21 cellular contexts compared by ENCODE assay signal in the genomic region with DNA sequence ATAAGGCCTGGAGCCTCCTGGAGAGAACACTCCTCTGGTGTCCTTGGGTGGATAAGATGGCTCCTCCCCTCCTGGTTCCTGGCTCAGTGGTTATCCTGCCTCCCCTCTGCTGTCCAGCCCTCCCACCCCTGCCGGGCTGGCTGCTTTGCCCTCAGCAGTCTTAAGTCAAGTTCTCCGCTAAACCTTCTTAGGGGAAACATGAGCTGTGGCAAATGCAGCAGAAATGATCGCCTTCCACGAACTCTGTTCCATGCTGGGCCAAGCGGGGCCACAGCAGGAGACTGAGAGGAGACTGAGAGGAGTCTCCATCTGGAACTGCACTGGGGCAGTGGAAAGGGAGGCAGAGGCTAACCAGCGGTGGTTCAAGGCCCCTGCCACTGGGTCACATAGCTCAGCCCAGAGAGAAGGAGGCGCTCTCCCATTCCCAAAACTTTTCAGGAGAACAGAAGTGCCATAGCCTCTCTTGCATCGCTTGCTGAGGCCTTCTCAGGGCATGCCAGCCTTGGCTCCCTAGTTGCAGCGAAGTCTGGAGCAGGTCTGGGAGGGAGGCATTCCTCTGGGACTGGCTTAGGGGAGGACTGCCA. TPM values are rescaled to one million over a fixed set of nuclear protein-coding genes. Genes with fewer than 3 reads are reported as not detected.
DNase-seq lines count a peak whose midpoint lies in the region; ATAC-seq, FAIRE-seq and TF ChIP-seq lines count a peak whose summit lies in the region.
"Had no signal": no experiment of that assay in that cellular context is flagged by ENCODE, and none has a peak within 500 bp of the region (broad histone marks: within the 10 kb centered on the region; RNA-seq: fewer than 3 reads in every experiment).

No MANE protein-coding gene starts in this region.

- H3K4me1 Mint-ChIP-seq in WTC11: peaks cover 32% of the 10 kb centered on the region
- peaks cover 13% of the 10 kb centered on the region for H3K4me1 Mint-ChIP-seq in activated CD8-positive, alpha-beta memory T cell treated with anti-CD3 and anti-CD28 coated beads, Interleukin-2, amount 10 ng/mL, durations not matched to agents 7 days and 5 days

- CTCF ChIA-PET in WTC11 (lab: Charles Lee): interaction anchor here (0.8 to 10.1 kb wide), 6 partner anchors 19 to 86 kb away, joined by 3 to 293 read pairs (median 74); partner anchors contain the start of genes IGFBP4 and TOP2A
- CTCF ChIA-PET in activated CD8-positive, alpha-beta memory T cell treated with anti-CD3 and anti-CD28 coated beads, Interleukin-2, amount 10 ng/mL, durations not matched to agents 7 days and 5 days (lab: Charles Lee): interaction anchor here (0.6 to 2.1 kb wide), 4 partner anchors 21 to 85 kb away, joined by 3 to 18 read pairs (median 4); no protein-coding TSS in a partner anchor

- H3K36me3 ChIP-seq in esophagus squamous epithelium: peaks cover 0 to 31% (median 0%) of the 10 kb centered on the region in 3 donors
- no peaks in the 10 kb centered on the region for H3K36me3 ChIP-seq in rectal smooth muscle tissue (ENCODE audit: control insufficient read depth, insufficient read depth, low read length)
- H3K36me3 ChIP-seq: BE2C, neutrophil had no signal

- peaks cover 6% of the 10 kb centered on the region for H3K27me3 Mint-ChIP-seq in WTC11 (ENCODE audit: low read depth)
- peaks cover 9% of the 10 kb centered on the region for H3K27me3 Mint-ChIP-seq in activated CD8-positive, alpha-beta memory T cell treated with anti-CD3 and anti-CD28 coated beads, Interleukin-2, amount 10 ng/mL, durations not matched to agents 7 days and 5 days

- H3K36me3 Mint-ChIP-seq in WTC11: peaks cover 20% of the 10 kb centered on the region
- peaks cover 4% of the 10 kb centered on the region for H3K36me3 Mint-ChIP-seq in activated CD8-positive, alpha-beta memory T cell treated with anti-CD3 and anti-CD28 coated beads, Interleukin-2, amount 10 ng/mL, durations not matched to agents 7 days and 5 days
- H3K36me3 Mint-ChIP-seq: memory B cell had no signal

- no CpG with 5 or more reads among the region's 9 CpGs for whole genome bisulfite sequencing in esophagus squamous epithelium, 2 donors

- TF ChIP-seq POLR2A in esophagus squamous epithelium (IDR thresholded peaks at IDR 0.05) (no peak), GM12892 (IDR thresholded peaks at IDR 0.05; ENCODE audit: low read depth, low read length) (no peak)

- FAIRE-seq in GM12892 (lab: Jason Lieb, UNC): no peak
- FAIRE-seq: astrocyte had no signal

- H3K4me3 Mint-ChIP-seq in WTC11: no peak overlapping the region
- no peak overlapping the region for H3K4me3 Mint-ChIP-seq in activated CD8-positive, alpha-beta memory T cell treated with anti-CD3 and anti-CD28 coated beads, Interleukin-2, amount 10 ng/mL, durations not matched to agents 7 days and 5 days
- H3K4me3 Mint-ChIP-seq: dendritic cell treated with granulocyte-macrophage colony-stimulating factor and Interleukin-4, amounts not matched to agents 40 ng/mL and 50 ng/mL, for 4 days; memory B cell had no signal

- peaks cover 15% of the 10 kb centered on the region for H3K9me3 Mint-ChIP-seq in WTC11
- no peaks in the 10 kb centered on the region for H3K9me3 Mint-ChIP-seq in activated CD8-positive, alpha-beta memory T cell treated with anti-CD3 and anti-CD28 coated beads, Interleukin-2, amount 10 ng/mL, durations not matched to agents 7 days and 5 days (ENCODE audit: low read depth)
- H3K9me3 Mint-ChIP-seq: dendritic cell treated with granulocyte-macrophage colony-stimulating factor and Interleukin-4, amounts not matched to agents 40 ng/mL and 50 ng/mL, for 4 days; memory B cell had no signal

- ATAC-seq in WTC11: no peak
- no peak for ATAC-seq in activated CD8-positive, alpha-beta memory T cell treated with anti-CD3 and anti-CD28 coated beads, Interleukin-2, amount 10 ng/mL, durations not matched to agents 7 days and 5 days

- DNase-seq in NCI-H69 (lab: John Stamatoyannopoulos, UW) (peak; percentile 24), WTC11 (ENCODE audit: low spot score) (no peak), esophagus squamous epithelium (lab: John Stamatoyannopoulos, UW) (no peak), COLO668 (lab: John Stamatoyannopoulos, UW; ENCODE audit: unreplicated experiment) (no peak), GM12892 (ENCODE audit: insufficient read length) (no peak), NCI-H1930 (lab: John Stamatoyannopoulos, UW) (no peak)
- DNase-seq in activated CD8-positive, alpha-beta memory T cell treated with anti-CD3 and anti-CD28 coated beads, Interleukin-2, amount 10 ng/mL, durations not matched to agents 7 days and 5 days: no peak
- DNase-seq: activated gamma-delta T cell treated with Interleukin-2 at 50 U/mL for 16 hours; BE2C; DMS153; HCEC 1CT; head of caudate nucleus; NCI-H774; stimulated activated CD4-positive, alpha-beta T cell treated with anti-CD3 and anti-CD28 coated beads, Interleukin-4, amount 100 ng/mL, for 1 hour had no signal

- H3K4me1 ChIP-seq in esophagus squamous epithelium (peaks cover 6 to 66% (median 24%) of the 10 kb centered on the region in 3 donors), rectal smooth muscle tissue (ENCODE audit: control insufficient read depth, insufficient read depth, low read length) (peaks cover 36% of the 10 kb centered on the region)

- no peaks in the 10 kb centered on the region for H3K9me3 ChIP-seq in esophagus squamous epithelium
- H3K9me3 ChIP-seq: BE2C, neutrophil had no signal

- no peak for TF ChIP-seq CTCF in WTC11 (IDR thresholded peaks at IDR 0.05)
- no peak for TF ChIP-seq CTCF in esophagus squamous epithelium (IDR thresholded peaks at IDR 0.05)

- peak overlapping the region in 3 of 4 donors; percentile 7 to 24 (median 7) for H3K27ac ChIP-seq in esophagus squamous epithelium
- H3K27ac ChIP-seq in rectal smooth muscle tissue (ENCODE audit: low read depth, low read length): peak overlapping the region; percentile 93
- H3K27ac ChIP-seq: neutrophil, VCaP had no signal

- intact Hi-C loops in esophagus squamous epithelium (cut with DNase I): no loop called here

- POLR2A ChIA-PET in WTC11 (lab: Charles Lee): no interaction called here

- H3K9ac ChIP-seq in rectal smooth muscle tissue (ENCODE audit: low read length): no peak overlapping the region

- H3K4me3 ChIP-seq in esophagus squamous epithelium: no peak overlapping the region
- no peak overlapping the region for H3K4me3 ChIP-seq in rectal smooth muscle tissue (ENCODE audit: low read length)

- H3K27me3 ChIP-seq in esophagus squamous epithelium: no peaks in the 10 kb centered on the region
- no peaks in the 10 kb centered on the region for H3K27me3 ChIP-seq in rectal smooth muscle tissue (ENCODE audit: control insufficient read depth, insufficient read depth, low read length)
- H3K27me3 ChIP-seq: BE2C had no signal

- H3K27ac Mint-ChIP-seq in WTC11: no peak overlapping the region
- no peak overlapping the region for H3K27ac Mint-ChIP-seq in activated CD8-positive, alpha-beta memory T cell treated with anti-CD3 and anti-CD28 coated beads, Interleukin-2, amount 10 ng/mL, durations not matched to agents 7 days and 5 days
- H3K27ac Mint-ChIP-seq: dendritic cell treated with granulocyte-macrophage colony-stimulating factor and Interleukin-4, amounts not matched to agents 40 ng/mL and 50 ng/mL, for 4 days; memory B cell had no signal

TF ChIP-seq in WTC11, 78 proteins besides CTCF, POLR2A, EP300 and RAD21:
- TF ChIP-seq FOXP1 (CRISPR knock-in tag; IDR thresholded peaks at IDR 0.05; ENCODE audit: borderline replicate concordance) (peak; percentile 34; the same call in 1 of the 2 replicates), ZBTB21 (CRISPR knock-in tag; IDR thresholded peaks at IDR 0.05; ENCODE audit: borderline replicate concordance) (no peak)

RNA-seq across cellular contexts. Expression of gene TNS4, which starts 26.9 kb away (rescaled TPM):
- 0.55 to 0.87 TPM (median 0.80 TPM) in 3 replicates for total RNA-seq in WTC11 (2021)
- total RNA-seq in esophagus squamous epithelium: 100 to 1,000 TPM in 1 of 4 donors, 10 to 100 TPM in 3; 34.6 to 104 (median 71.1) TPM
- total RNA-seq in activated CD8-positive, alpha-beta memory T cell treated with anti-CD3 and anti-CD28 coated beads, Interleukin-2, amount 10 ng/mL, durations not matched to agents 7 days and 5 days: 1 to 10 TPM; 4.2 to 5.8 TPM
- polyA plus RNA-seq in GM12892 (2012; ENCODE audit: missing spikeins): not detected
- total RNA-seq: astrocyte, RPMI7951 had no signal

RNA-seq across cellular contexts. Expression of gene IGFBP4, which starts 31.3 kb away (rescaled TPM):
- 155 to 172 TPM (median 162 TPM) in 3 replicates for total RNA-seq in WTC11 (2021)
- total RNA-seq in esophagus squamous epithelium: 100 to 1,000 TPM in 1 of 4 donors, 10 to 100 TPM in 3; 27.1 to 154 (median 73.0) TPM
- total RNA-seq in activated CD8-positive, alpha-beta memory T cell treated with anti-CD3 and anti-CD28 coated beads, Interleukin-2, amount 10 ng/mL, durations not matched to agents 7 days and 5 days: 1 to 10 TPM; 3.4 to 5.9 TPM
- 3.6 TPM for polyA plus RNA-seq in GM12892 (2012; ENCODE audit: missing spikeins)

RNA-seq across cellular contexts. Expression of gene TOP2A, which starts 56.8 kb away (rescaled TPM):
- total RNA-seq in WTC11 (2021) (273 to 307 TPM (median 292 TPM) in 3 replicates), esophagus squamous epithelium (10 to 100 TPM; 24.9 to 87.1 (median 50.6) TPM)
- total RNA-seq in activated CD8-positive, alpha-beta memory T cell treated with anti-CD3 and anti-CD28 coated beads, Interleukin-2, amount 10 ng/mL, durations not matched to agents 7 days and 5 days: 100 to 1,000 TPM; 310 to 347 TPM
- 89.2 TPM for polyA plus RNA-seq in GM12892 (2012; ENCODE audit: missing spikeins)

Comparison
In these comparisons a context has a peak if more than half of its experiments do, and no peak if none do; other contexts are left out.
1. RNA of gene TNS4, which starts 26.9 kb away (total RNA-seq): 34.6 to 104 TPM in esophagus squamous epithelium; 4.2 to 5.8 TPM in activated CD8-positive, alpha-beta memory T cell treated with anti-CD3 and anti-CD28 coated beads, Interleukin-2, amount 10 ng/mL, durations not matched to agents 7 days and 5 days and 0.55 to 0.87 TPM in WTC11; every median in the first group is over 4 times any median in the second.
2. RNA of gene IGFBP4, which starts 31.3 kb away (total RNA-seq): 155 to 172 TPM in WTC11 and 27.1 to 154 TPM in esophagus squamous epithelium; 3.4 to 5.9 TPM in activated CD8-positive, alpha-beta memory T cell treated with anti-CD3 and anti-CD28 coated beads, Interleukin-2, amount 10 ng/mL, durations not matched to agents 7 days and 5 days; every median in the first group is over 4 times any median in the second.